ENCODE assay signal across 1 cellular context in the genomic region with DNA sequence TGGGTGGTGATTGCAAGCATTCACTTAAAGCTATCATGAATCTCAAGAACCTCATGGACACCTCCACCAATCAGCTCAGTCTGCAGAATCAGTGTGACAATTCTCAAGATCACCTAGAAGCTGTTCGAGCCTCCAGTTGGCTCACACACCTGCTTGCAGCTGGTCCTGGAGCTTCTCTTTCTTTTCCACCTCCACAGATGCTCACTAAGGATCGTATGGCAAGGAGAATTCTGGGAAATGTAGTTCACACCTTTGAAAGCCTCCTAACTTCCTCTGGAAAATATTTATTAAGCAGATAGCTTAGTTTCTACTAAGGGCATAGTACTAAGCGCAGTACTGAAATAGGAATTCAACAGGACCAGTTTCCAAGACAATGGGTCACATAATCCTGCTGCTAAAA.
TF ChIP-seq lines count a peak whose summit lies in the region.

No MANE protein-coding gene starts in this region.

TF ChIP-seq in WTC11, 78 proteins besides CTCF, POLR2A, EP300 and RAD21 (continued from another document):
- TF ChIP-seq, protein P1, sequence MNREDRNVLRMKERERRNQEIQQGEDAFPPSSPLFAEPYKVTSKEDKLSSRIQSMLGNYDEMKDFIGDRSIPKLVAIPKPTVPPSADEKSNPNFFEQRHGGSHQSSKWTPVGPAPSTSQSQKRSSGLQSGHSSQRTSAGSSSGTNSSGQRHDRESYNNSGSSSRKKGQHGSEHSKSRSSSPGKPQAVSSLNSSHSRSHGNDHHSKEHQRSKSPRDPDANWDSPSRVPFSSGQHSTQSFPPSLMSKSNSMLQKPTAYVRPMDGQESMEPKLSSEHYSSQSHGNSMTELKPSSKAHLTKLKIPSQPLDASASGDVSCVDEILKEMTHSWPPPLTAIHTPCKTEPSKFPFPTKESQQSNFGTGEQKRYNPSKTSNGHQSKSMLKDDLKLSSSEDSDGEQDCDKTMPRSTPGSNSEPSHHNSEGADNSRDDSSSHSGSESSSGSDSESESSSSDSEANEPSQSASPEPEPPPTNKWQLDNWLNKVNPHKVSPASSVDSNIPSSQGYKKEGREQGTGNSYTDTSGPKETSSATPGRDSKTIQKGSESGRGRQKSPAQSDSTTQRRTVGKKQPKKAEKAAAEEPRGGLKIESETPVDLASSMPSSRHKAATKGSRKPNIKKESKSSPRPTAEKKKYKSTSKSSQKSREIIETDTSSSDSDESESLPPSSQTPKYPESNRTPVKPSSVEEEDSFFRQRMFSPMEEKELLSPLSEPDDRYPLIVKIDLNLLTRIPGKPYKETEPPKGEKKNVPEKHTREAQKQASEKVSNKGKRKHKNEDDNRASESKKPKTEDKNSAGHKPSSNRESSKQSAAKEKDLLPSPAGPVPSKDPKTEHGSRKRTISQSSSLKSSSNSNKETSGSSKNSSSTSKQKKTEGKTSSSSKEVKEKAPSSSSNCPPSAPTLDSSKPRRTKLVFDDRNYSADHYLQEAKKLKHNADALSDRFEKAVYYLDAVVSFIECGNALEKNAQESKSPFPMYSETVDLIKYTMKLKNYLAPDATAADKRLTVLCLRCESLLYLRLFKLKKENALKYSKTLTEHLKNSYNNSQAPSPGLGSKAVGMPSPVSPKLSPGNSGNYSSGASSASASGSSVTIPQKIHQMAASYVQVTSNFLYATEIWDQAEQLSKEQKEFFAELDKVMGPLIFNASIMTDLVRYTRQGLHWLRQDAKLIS (CRISPR knock-in tag; IDR thresholded peaks at IDR 0.05; ENCODE audit: borderline replicate concordance) = no peak
